Comparison of ENCODE assay signal across 15 cellular contexts in the genomic region with DNA sequence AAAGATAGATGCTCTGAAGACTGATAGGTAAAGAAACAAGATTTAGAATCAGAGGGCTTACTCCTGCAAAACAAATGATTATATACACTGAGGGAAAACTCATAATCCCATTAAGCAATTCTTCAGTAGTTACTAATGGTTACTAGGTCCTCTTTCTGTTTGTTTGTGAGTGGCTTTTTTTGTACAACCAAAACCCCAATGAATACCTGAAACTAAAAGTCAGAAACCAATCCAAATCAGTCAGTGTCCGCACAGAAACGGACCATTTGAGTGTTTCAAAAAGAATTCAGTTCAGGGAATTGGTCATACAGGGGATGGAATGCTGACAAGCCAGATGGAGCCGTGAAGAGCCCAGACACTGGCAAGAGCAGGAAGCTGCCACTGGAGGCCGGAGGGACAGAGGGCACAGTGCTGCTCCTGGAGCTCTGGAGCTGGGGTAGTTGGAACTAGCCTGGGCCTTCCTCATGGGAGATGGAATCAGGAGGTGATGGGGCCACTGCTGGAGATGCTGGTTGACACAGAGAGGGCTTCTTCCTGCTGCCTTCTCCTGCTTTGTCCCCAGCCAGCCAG. TPM values are rescaled to one million over a fixed set of nuclear protein-coding genes. Genes with fewer than 3 reads are reported as not detected.
DNase-seq lines count a peak whose midpoint lies in the region; ATAC-seq, FAIRE-seq and TF ChIP-seq lines count a peak whose summit lies in the region.
"Had no signal": no experiment of that assay in that cellular context is flagged by ENCODE, and none has a peak within 500 bp of the region (broad histone marks: within the 10 kb centered on the region; RNA-seq: fewer than 3 reads in every experiment).

No MANE protein-coding gene starts in this region.

- H3K4me3 ChIP-seq in WERI-Rb-1 (ENCODE audit: low read depth, low read length), result no peak overlapping the region
- H3K4me3 ChIP-seq: esophagus squamous epithelium, suprapubic skin had no signal

- peak; percentile 25 for ATAC-seq in HG02610 (IDR thresholded peaks at IDR 0.05; ENCODE audit: unreplicated experiment)
- peak; percentile 36 for ATAC-seq in left lobe of liver
- ATAC-seq in HG02759 (IDR thresholded peaks at IDR 0.05; ENCODE audit: unreplicated experiment), result no peak
- ATAC-seq in activated CD8-positive, alpha-beta T cell treated with anti-CD3 and anti-CD28 coated beads, Interleukin-2, amount 10 ng/mL, durations not matched to agents 7 days and 5 days, result no peak

- TF ChIP-seq POLR2A in H54 (IDR thresholded peaks at IDR 0.05; ENCODE audit: low read depth, low read length), result no peak

- peaks cover 27% of the 10 kb centered on the region for H3K4me1 Mint-ChIP-seq in activated CD8-positive, alpha-beta T cell treated with anti-CD3 and anti-CD28 coated beads, Interleukin-2, amount 10 ng/mL, durations not matched to agents 7 days and 5 days (ENCODE audit: low read depth)

- peaks cover 19% of the 10 kb centered on the region for H3K36me3 Mint-ChIP-seq in activated CD8-positive, alpha-beta T cell treated with anti-CD3 and anti-CD28 coated beads, Interleukin-2, amount 10 ng/mL, durations not matched to agents 7 days and 5 days (ENCODE audit: low read depth)

- no peaks in the 10 kb centered on the region for H3K36me3 ChIP-seq in WERI-Rb-1

- no peaks in the 10 kb centered on the region for H3K27me3 ChIP-seq in WERI-Rb-1 (ENCODE audit: insufficient read depth, low read depth, severe bottlenecking)
- H3K27me3 ChIP-seq: esophagus squamous epithelium, suprapubic skin had no signal

- no peaks in the 10 kb centered on the region for H3K9me3 ChIP-seq in WERI-Rb-1 (ENCODE audit: severe bottlenecking)
- H3K9me3 ChIP-seq: esophagus squamous epithelium, suprapubic skin had no signal

- no peaks in the 10 kb centered on the region for H3K9me3 Mint-ChIP-seq in activated CD8-positive, alpha-beta T cell treated with anti-CD3 and anti-CD28 coated beads, Interleukin-2, amount 10 ng/mL, durations not matched to agents 7 days and 5 days (ENCODE audit: insufficient read depth)

- no peak overlapping the region for H3K27ac ChIP-seq in WERI-Rb-1
- H3K27ac ChIP-seq: esophagus squamous epithelium, suprapubic skin had no signal

- H3K27me3 Mint-ChIP-seq in activated CD8-positive, alpha-beta T cell treated with anti-CD3 and anti-CD28 coated beads, Interleukin-2, amount 10 ng/mL, durations not matched to agents 7 days and 5 days (ENCODE audit: low read depth), result no peaks in the 10 kb centered on the region

- no peak overlapping the region for H3K4me3 Mint-ChIP-seq in activated CD8-positive, alpha-beta T cell treated with anti-CD3 and anti-CD28 coated beads, Interleukin-2, amount 10 ng/mL, durations not matched to agents 7 days and 5 days

- no peak for FAIRE-seq in H54 (lab: Jason Lieb, UNC)
- FAIRE-seq: A204.1, small intestine had no signal

- DNase-seq in AG08396 (ENCODE audit: low spot score), result peak; percentile 22
- DNase-seq in WERI-Rb-1, result peak; percentile 52
- no peak for DNase-seq in left lobe of liver (ENCODE audit: low spot score)
- DNase-seq in activated CD8-positive, alpha-beta T cell treated with anti-CD3 and anti-CD28 coated beads, Interleukin-2, amount 10 ng/mL, durations not matched to agents 7 days and 5 days, result no peak
- DNase-seq in DMS79 treated with DMSO at 0.1 percent for 48 hours (lab: John Stamatoyannopoulos, UW), result no peak
- no peak for DNase-seq in H54 (ENCODE audit: insufficient read length, low spot score)
- DNase-seq: activated CD4-positive, CD25-positive, alpha-beta regulatory T cell treated with anti-CD3 and anti-CD28 coated beads, Interleukin-2, amount 50 U/mL, for 72 hours; COR-L47; esophagus squamous epithelium; mammary epithelial cell; small intestine had no signal

- no peak overlapping the region for H3K27ac Mint-ChIP-seq in activated CD8-positive, alpha-beta T cell treated with anti-CD3 and anti-CD28 coated beads, Interleukin-2, amount 10 ng/mL, durations not matched to agents 7 days and 5 days

- POLR2A ChIA-PET in activated CD8-positive, alpha-beta T cell treated with anti-CD3 and anti-CD28 coated beads, Interleukin-2, amount 10 ng/mL, durations not matched to agents 7 days and 5 days (lab: Charles Lee), result no interaction called here

- TF ChIP-seq CTCF in WERI-Rb-1 (IDR thresholded peaks at IDR 0.05; ENCODE audit: low read depth, low read length), result no peak

- CTCF ChIA-PET in activated CD8-positive, alpha-beta T cell treated with anti-CD3 and anti-CD28 coated beads, Interleukin-2, amount 10 ng/mL, durations not matched to agents 7 days and 5 days (lab: Charles Lee), result no interaction called here

RNA-seq across cellular contexts. Expression of gene SETD7, which starts 31.9 kb away (rescaled TPM):
- total RNA-seq in left lobe of liver, result 47.0 TPM
- 1 to 10 TPM; 7.2 to 7.4 TPM for total RNA-seq in activated CD8-positive, alpha-beta T cell treated with anti-CD3 and anti-CD28 coated beads, Interleukin-2, amount 10 ng/mL, durations not matched to agents 7 days and 5 days

Comparison
In these comparisons a context has a peak if more than half of its experiments do, and no peak if none do; other contexts are left out.
1. DNase-seq: peak in AG08396 (single experiment) and WERI-Rb-1 (single experiment); none in left lobe of liver (single experiment), activated CD8-positive, alpha-beta T cell treated with anti-CD3 and anti-CD28 coated beads, Interleukin-2, amount 10 ng/mL, durations not matched to agents 7 days and 5 days (single experiment), DMS79 treated with DMSO at 0.1 percent for 48 hours (single experiment) and H54 (single experiment).
2. ATAC-seq: peak in HG02610 (single experiment) and left lobe of liver (single experiment); none in HG02759 (single experiment) and activated CD8-positive, alpha-beta T cell treated with anti-CD3 and anti-CD28 coated beads, Interleukin-2, amount 10 ng/mL, durations not matched to agents 7 days and 5 days (single experiment).